8 cellular contexts compared by ENCODE assay signal in the genomic region with DNA sequence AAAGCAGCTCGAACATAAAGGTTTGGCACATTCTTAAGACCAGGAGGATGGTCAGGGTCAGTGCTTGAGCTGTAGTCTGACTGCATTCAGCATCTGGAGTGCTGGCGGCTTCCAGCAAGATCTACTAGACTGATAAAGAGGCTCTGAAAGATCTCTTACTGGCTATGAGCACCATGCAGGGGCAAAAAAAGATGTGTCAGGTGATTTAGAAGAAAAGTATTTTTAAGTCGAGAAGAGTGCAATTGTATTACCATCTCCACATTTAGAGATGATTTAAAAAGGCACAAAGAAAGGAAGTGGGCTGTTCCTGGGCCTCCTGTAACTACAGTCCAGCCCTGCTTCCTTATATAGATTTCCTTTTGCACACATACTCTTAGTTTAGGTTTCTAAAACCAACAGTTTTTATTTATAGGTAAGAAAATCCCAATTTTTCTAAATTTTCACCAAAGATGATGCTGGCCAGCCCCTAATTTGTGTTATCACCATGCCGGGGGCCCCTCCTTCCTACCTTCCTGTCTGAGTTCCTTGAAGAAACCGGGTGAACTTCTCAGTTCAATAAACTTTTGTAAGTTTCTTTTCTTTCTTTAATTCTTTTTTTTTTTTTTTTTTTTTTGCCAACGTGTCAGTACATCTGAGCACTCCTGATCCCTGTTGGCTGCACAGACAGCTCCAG.
DNase-seq lines count a peak whose midpoint lies in the region; ATAC-seq, FAIRE-seq and TF ChIP-seq lines count a peak whose summit lies in the region.

No MANE protein-coding gene starts in this region.

- CTCF ChIA-PET in HepG2 (lab: Yijun Ruan, JAX; ENCODE audit: low intra/inter-chr PET ratio, low total read pairs) = no interaction called here

- DNase-seq in AG10803 (ENCODE audit: low read depth) (peak; percentile 79), HFF-Myc (ENCODE audit: extremely low read depth, low read depth) (peak; percentile 74), HepG2 (ENCODE audit: low spot score) (no peak), type B pancreatic cell (ENCODE audit: extremely low spot score, unreplicated experiment) (no peak), NCI-H2171 treated with DMSO at 0.1 percent for 48 hours (lab: John Stamatoyannopoulos, UW) (no peak), NCI-H748 treated with DMSO at 0.1 percent for 48 hours (lab: John Stamatoyannopoulos, UW) (no peak)
- no peak for DNase-seq in activated naive CD8-positive, alpha-beta T cell treated with anti-CD3 and anti-CD28 coated beads, Interleukin-2, amount 50 U/mL, for 24 hours
- DNase-seq in stimulated activated CD4-positive, alpha-beta T cell treated with anti-CD3 and anti-CD28 coated beads, Interleukin-4, amount 100 ng/mL, for 24 hours = no peak

- peak overlapping the region; percentile 74 for H3K27ac Mint-ChIP-seq in activated naive CD8-positive, alpha-beta T cell treated with anti-CD3 and anti-CD28 coated beads, Interleukin-2, amount 50 U/mL, for 24 hours
- H3K27ac Mint-ChIP-seq in type B pancreatic cell = peak overlapping the region; percentile 79

- 27% methylated on average over 6 of the region's 6 CpGs for WGBS in HepG2 (ENCODE audit: low lambda C conversion rate)

- no peak for TF ChIP-seq CTCF in AG10803 (conservative IDR thresholded peaks at IDR 0.05; ENCODE audit: low read length)
- no peak for TF ChIP-seq CTCF in HFF-Myc (IDR thresholded peaks at IDR 0.05; ENCODE audit: low read depth, low read length, missing control alignments)
- no peak for TF ChIP-seq CTCF in HepG2 (CRISPR knock-in tag; IDR thresholded peaks at IDR 0.05)
- TF ChIP-seq CTCF in type B pancreatic cell (conservative IDR thresholded peaks at IDR 0.05) = no peak

- ATAC-seq in activated naive CD8-positive, alpha-beta T cell treated with anti-CD3 and anti-CD28 coated beads, Interleukin-2, amount 50 U/mL, for 24 hours = peak; percentile 33
- no peak for ATAC-seq in HepG2

- FAIRE-seq in HepG2 (lab: Jason Lieb, UNC) = peak; percentile 18

- in situ Hi-C loops in HepG2 (cut with HindIII; ENCODE audit: extremely low pct_ligation_motif_present, low pct_unique_long_range_greater_than_20kb) = no loop called here

- no peak for TF ChIP-seq EP300 in HepG2 (IDR thresholded peaks at IDR 0.05; ENCODE audit: low read depth in 2 of 2, low read length in 2 of 2)
- TF ChIP-seq EP300 in HepG2 (CRISPR knock-in tag; IDR thresholded peaks at IDR 0.05; ENCODE audit: borderline replicate concordance) = no peak

- peak overlapping the region; percentile 73 for H3K4me2 ChIP-seq in HepG2 (ENCODE audit: low read depth, low read length)

- POLR2A ChIA-PET in HepG2 (lab: Yijun Ruan, JAX) = no interaction called here

- peak overlapping the region; percentile 57 for H3K4me3 Mint-ChIP-seq in activated naive CD8-positive, alpha-beta T cell treated with anti-CD3 and anti-CD28 coated beads, Interleukin-2, amount 50 U/mL, for 24 hours
- peak overlapping the region; percentile 47 for H3K4me3 Mint-ChIP-seq in type B pancreatic cell

- peaks cover 49% of the 10 kb centered on the region for H3K4me1 Mint-ChIP-seq in activated naive CD8-positive, alpha-beta T cell treated with anti-CD3 and anti-CD28 coated beads, Interleukin-2, amount 50 U/mL, for 24 hours
- peaks cover 44% of the 10 kb centered on the region for H3K4me1 Mint-ChIP-seq in type B pancreatic cell (ENCODE audit: unreplicated experiment)

- no peaks in the 10 kb centered on the region; a peak in 1 of 5 replicates for H3K27me3 ChIP-seq in HepG2 (ENCODE audit: control insufficient read depth in 1 of 2, insufficient read depth in 2 of 2, low read length in 2 of 2)

- 0 out of 2 replicates have a peak overlapping the region, but pooled peaks have one; percentile 39 for H3K9ac ChIP-seq in HepG2 (ENCODE audit: insufficient read depth, low read depth, low read length)

- H3K9me3 Mint-ChIP-seq in activated naive CD8-positive, alpha-beta T cell treated with anti-CD3 and anti-CD28 coated beads, Interleukin-2, amount 50 U/mL, for 24 hours = no peaks in the 10 kb centered on the region
- H3K9me3 Mint-ChIP-seq in type B pancreatic cell = no peaks in the 10 kb centered on the region

- TF ChIP-seq POLR2A in HepG2 (IDR thresholded peaks at IDR 0.05; ENCODE audit: insufficient read depth in 1 of 2, low read depth in 2 of 2, low read length in 2 of 2) = no peak

- no TSS peak for BruUV-seq in HepG2 (replicated peaks; lab: Mats Ljungman, UMichigan)

- no peak for TF ChIP-seq RAD21 in HepG2 (CRISPR knock-in tag; IDR thresholded peaks at IDR 0.05)

- H3K36me3 ChIP-seq in HepG2 (replicated peaks in 1 of 2; ENCODE audit: control insufficient read depth in 1 of 2, insufficient read depth in 2 of 2, low read length in 2 of 2) = no peaks in the 10 kb centered on the region

- H3K27me3 Mint-ChIP-seq in activated naive CD8-positive, alpha-beta T cell treated with anti-CD3 and anti-CD28 coated beads, Interleukin-2, amount 50 U/mL, for 24 hours = no peaks in the 10 kb centered on the region
- H3K27me3 Mint-ChIP-seq in type B pancreatic cell = no peaks in the 10 kb centered on the region

- H3K79me2 ChIP-seq in HepG2 (ENCODE audit: insufficient read depth, low read length) = no peaks in the 10 kb centered on the region

- H2AFZ ChIP-seq in HepG2 (ENCODE audit: low read length) = no peak overlapping the region

- intact Hi-C loops in HepG2 (cut with micrococcal nuclease; ENCODE audit: unreplicated experiment) = no loop called here

- H3K4me3 ChIP-seq in AG10803 (ENCODE audit: low read length) = peak overlapping the region; percentile 15
- H3K4me3 ChIP-seq in HFF-Myc (replicated peaks; ENCODE audit: low read depth, low read length) = peak overlapping the region; percentile 8; the same call in 1 of the 2 replicates
- peak overlapping the region; percentile 9 to 46 (median 10); a peak in 2 of 6 replicates for H3K4me3 ChIP-seq in HepG2 (replicated peaks in 1 of 3; ENCODE audit: insufficient read depth in 1 of 3, low read depth in 2 of 3, low read length in 3 of 3)

- H3K4me1 ChIP-seq in HepG2 (ENCODE audit: insufficient read depth, low read length) = peaks cover 50% of the 10 kb centered on the region

- no peak overlapping the region for H3K27ac ChIP-seq in HepG2 (ENCODE audit: extremely low read length, insufficient read depth, low read length)

- no peaks in the 10 kb centered on the region for H3K36me3 Mint-ChIP-seq in activated naive CD8-positive, alpha-beta T cell treated with anti-CD3 and anti-CD28 coated beads, Interleukin-2, amount 50 U/mL, for 24 hours (ENCODE audit: low read depth)
- no peaks in the 10 kb centered on the region for H3K36me3 Mint-ChIP-seq in type B pancreatic cell

- no peaks in the 10 kb centered on the region for H4K20me1 ChIP-seq in HepG2 (ENCODE audit: insufficient read depth, low read length)

- H3K9me3 ChIP-seq in HepG2 (ENCODE audit: low read length) = no peaks in the 10 kb centered on the region

TF ChIP-seq in HepG2, 621 proteins besides CTCF, POLR2A, EP300 and RAD21:
- TF ChIP-seq JUN (CRISPR knock-in tag; IDR thresholded peaks at IDR 0.05) (no peak), NCOR1 (IDR thresholded peaks at IDR 0.05; ENCODE audit: borderline replicate concordance, low read length) (no peak), ZNF20 (CRISPR knock-in tag; IDR thresholded peaks at IDR 0.05) (no peak), ZNF333 (CRISPR knock-in tag; IDR thresholded peaks at IDR 0.05; ENCODE audit: borderline replicate concordance) (no peak), MAFF (IDR thresholded peaks at IDR 0.05; ENCODE audit: low read depth, low read length) (no peak), ZNF207 (IDR thresholded peaks at IDR 0.05; ENCODE audit: borderline replicate concordance) (no peak), FOXP1 (IDR thresholded peaks at IDR 0.05) (no peak), FOXP1 (CRISPR knock-in tag; IDR thresholded peaks at IDR 0.05) (no peak), ZBTB37 (CRISPR knock-in tag; IDR thresholded peaks at IDR 0.05) (no peak), ZNF234 (CRISPR knock-in tag; conservative IDR thresholded peaks at IDR 0.05) (no peak)
- TF ChIP-seq, protein P1, sequence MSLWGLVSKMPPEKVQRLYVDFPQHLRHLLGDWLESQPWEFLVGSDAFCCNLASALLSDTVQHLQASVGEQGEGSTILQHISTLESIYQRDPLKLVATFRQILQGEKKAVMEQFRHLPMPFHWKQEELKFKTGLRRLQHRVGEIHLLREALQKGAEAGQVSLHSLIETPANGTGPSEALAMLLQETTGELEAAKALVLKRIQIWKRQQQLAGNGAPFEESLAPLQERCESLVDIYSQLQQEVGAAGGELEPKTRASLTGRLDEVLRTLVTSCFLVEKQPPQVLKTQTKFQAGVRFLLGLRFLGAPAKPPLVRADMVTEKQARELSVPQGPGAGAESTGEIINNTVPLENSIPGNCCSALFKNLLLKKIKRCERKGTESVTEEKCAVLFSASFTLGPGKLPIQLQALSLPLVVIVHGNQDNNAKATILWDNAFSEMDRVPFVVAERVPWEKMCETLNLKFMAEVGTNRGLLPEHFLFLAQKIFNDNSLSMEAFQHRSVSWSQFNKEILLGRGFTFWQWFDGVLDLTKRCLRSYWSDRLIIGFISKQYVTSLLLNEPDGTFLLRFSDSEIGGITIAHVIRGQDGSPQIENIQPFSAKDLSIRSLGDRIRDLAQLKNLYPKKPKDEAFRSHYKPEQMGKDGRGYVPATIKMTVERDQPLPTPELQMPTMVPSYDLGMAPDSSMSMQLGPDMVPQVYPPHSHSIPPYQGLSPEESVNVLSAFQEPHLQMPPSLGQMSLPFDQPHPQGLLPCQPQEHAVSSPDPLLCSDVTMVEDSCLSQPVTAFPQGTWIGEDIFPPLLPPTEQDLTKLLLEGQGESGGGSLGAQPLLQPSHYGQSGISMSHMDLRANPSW (CRISPR knock-in tag; IDR thresholded peaks at IDR 0.05; ENCODE audit: borderline replicate concordance) = no peak

Comparison
In these comparisons a context has a peak if more than half of its experiments do, and no peak if none do; other contexts are left out.
1. DNase-seq: peak in AG10803 (single experiment) and HFF-Myc (single experiment); none in activated naive CD8-positive, alpha-beta T cell treated with anti-CD3 and anti-CD28 coated beads, Interleukin-2, amount 50 U/mL, for 24 hours (single experiment), HepG2 (single experiment), type B pancreatic cell (single experiment), stimulated activated CD4-positive, alpha-beta T cell treated with anti-CD3 and anti-CD28 coated beads, Interleukin-4, amount 100 ng/mL, for 24 hours (single experiment), NCI-H2171 treated with DMSO at 0.1 percent for 48 hours (single experiment) and NCI-H748 treated with DMSO at 0.1 percent for 48 hours (single experiment).
2. Peak in every context shown above with its lines, with median percentiles within 50 percentile points of each other: H3K4me3 ChIP-seq.